31 cellular contexts compared by ENCODE assay signal in genomic region chr3:108329087-108329486, GRCh38. TPM values are rescaled to one million over a fixed set of nuclear protein-coding genes. Genes with fewer than 3 reads are reported as not detected.
A peak's percentile ranks its signal among the peaks of the same experiment; 100 is the strongest.
DNase-seq lines count a peak whose midpoint lies in the region; ATAC-seq and TF ChIP-seq lines count a peak whose summit lies in the region.
"Had no signal": no experiment of that assay in that cellular context is flagged by ENCODE, and none has a peak within 500 bp of the region (broad histone marks: within the 10 kb centered on the region; RNA-seq: fewer than 3 reads in every experiment).

No MANE protein-coding gene starts in this region.

- no peak for DNase-seq in activated CD4-positive, CD25-positive, alpha-beta regulatory T cell treated with anti-CD3 and anti-CD28 coated beads, Interleukin-2, amount 50 U/mL, for 72 hours
- peak; percentile 39 for DNase-seq in activated CD8-positive, alpha-beta T cell treated with anti-CD3 and anti-CD28 coated beads for 36 hours
- DNase-seq in epithelial cell of esophagus (ENCODE audit: low read depth) = peak; percentile 37
- DNase-seq in transverse colon = no peak
- no peak for DNase-seq in COLO668 (lab: John Stamatoyannopoulos, UW; ENCODE audit: unreplicated experiment)
- DNase-seq in stimulated activated naive CD4-positive, alpha-beta T cell (lab: John Stamatoyannopoulos, UW) = no peak
- DNase-seq: activated CD4-positive, alpha-beta T cell treated with anti-CD3 and anti-CD28 coated beads for 48 hours; CD8-positive, alpha-beta T cell; DMS153; GDM1; heart left ventricle; left cardiac atrium; NCI-H1417 treated with DMSO at 0.1 percent for 48 hours; NCI-H2107; NCI-H446; nucleus accumbens; PC-3; stimulated activated CD8-positive, alpha-beta memory T cell treated with anti-CD3 and anti-CD28 coated beads, Interleukin-4, amount 100 ng/mL, for 48 hours; substantia nigra had no signal

- peak; percentile 58 to 64 for ATAC-seq in activated CD4-positive, CD25-positive, alpha-beta regulatory T cell treated with anti-CD3 and anti-CD28 coated beads, Interleukin-2, amount 50 U/mL, for 24 hours
- peak; percentile 81 for ATAC-seq in activated CD8-positive, alpha-beta T cell treated with anti-CD3 and anti-CD28 coated beads for 36 hours
- ATAC-seq: CD8-positive, alpha-beta T cell; heart left ventricle; left cardiac atrium; PC-3; Right ventricle myocardium inferior had no signal

- no peak for TF ChIP-seq CTCF in HEK293 (tag by site-specific recombination; IDR thresholded peaks at IDR 0.05)
- no peak for TF ChIP-seq CTCF in activated CD8-positive, alpha-beta T cell treated with anti-CD3 and anti-CD28 coated beads for 36 hours (IDR thresholded peaks at IDR 0.05)
- no peak for TF ChIP-seq CTCF in epithelial cell of esophagus (IDR thresholded peaks at IDR 0.05; ENCODE audit: insufficient read depth, low read depth, low read length, missing control alignments)
- TF ChIP-seq CTCF in transverse colon (IDR thresholded peaks at IDR 0.05) = no peak

- peaks cover 32% of the 10 kb centered on the region for H3K4me1 Mint-ChIP-seq in activated CD8-positive, alpha-beta T cell treated with anti-CD3 and anti-CD28 coated beads for 36 hours (ENCODE audit: low read depth)
- H3K4me1 Mint-ChIP-seq: brain, memory B cell had no signal

- H3K27ac ChIP-seq in HEK293 (ENCODE audit: extremely low read depth, low read depth, low read length) = no peak overlapping the region
- no peak overlapping the region for H3K27ac ChIP-seq in transverse colon
- H3K27ac ChIP-seq: 22Rv1, heart left ventricle had no signal

- POLR2A ChIA-PET in HEK293 (lab: Yijun Ruan, JAX) = no interaction called here
- POLR2A ChIA-PET in activated CD8-positive, alpha-beta T cell treated with anti-CD3 and anti-CD28 coated beads for 36 hours (lab: Charles Lee) = no interaction called here

- no peak for TF ChIP-seq EP300 in transverse colon (IDR thresholded peaks at IDR 0.05; ENCODE audit: low read depth)

- peaks cover 5% of the 10 kb centered on the region for H3K36me3 Mint-ChIP-seq in activated CD8-positive, alpha-beta T cell treated with anti-CD3 and anti-CD28 coated beads for 36 hours (ENCODE audit: low read depth)
- H3K36me3 Mint-ChIP-seq: brain; CD8-positive, alpha-beta T cell had no signal

- H3K4me1 ChIP-seq in HEK293 (ENCODE audit: control insufficient read depth, insufficient read depth, low read length) = no peaks in the 10 kb centered on the region
- H3K4me1 ChIP-seq in transverse colon = no peaks in the 10 kb centered on the region
- H3K4me1 ChIP-seq: heart left ventricle had no signal

- WGBS in transverse colon (ENCODE audit: low coverage in 1 of 2), 2 donors = 11 to 25% methylated on average over 2 of the region's 2 CpGs

- H3K27me3 ChIP-seq in transverse colon = no peaks in the 10 kb centered on the region
- H3K27me3 ChIP-seq: heart left ventricle had no signal

- H3K4me3 ChIP-seq in HEK293 (ENCODE audit: low read depth, low read length) (no peak overlapping the region), epithelial cell of esophagus (ENCODE audit: low read length) (no peak overlapping the region), transverse colon (no peak overlapping the region)
- H3K4me3 ChIP-seq: heart left ventricle had no signal

- H3K36me3 ChIP-seq in HEK293 (ENCODE audit: control insufficient read depth in 2 of 2, insufficient read depth in 1 of 2, low read length in 2 of 2) (no peaks in the 10 kb centered on the region), transverse colon (no peaks in the 10 kb centered on the region)
- H3K36me3 ChIP-seq: heart left ventricle had no signal

- H3K27me3 Mint-ChIP-seq in activated CD8-positive, alpha-beta T cell treated with anti-CD3 and anti-CD28 coated beads for 36 hours = no peaks in the 10 kb centered on the region
- H3K27me3 Mint-ChIP-seq: memory B cell had no signal

- intact Hi-C loops in activated CD8-positive, alpha-beta T cell treated with anti-CD3 and anti-CD28 coated beads for 36 hours (cut with micrococcal nuclease) = loop anchor here (10.0 kb wide), 1 partner anchor 174 kb away; no protein-coding TSS in a partner anchor
- intact Hi-C loops in transverse colon (cut with DNase I; ENCODE audit: low total_unique reads) = no loop called here

- CTCF ChIA-PET in HEK293 (lab: Yijun Ruan, JAX) = no interaction called here
- CTCF ChIA-PET in activated CD8-positive, alpha-beta T cell treated with anti-CD3 and anti-CD28 coated beads for 36 hours (lab: Charles Lee) = interaction anchor here (0.7 kb wide), 1 partner anchor 149 kb away, joined by 3 read pairs; no protein-coding TSS in a partner anchor

- peak overlapping the region; percentile 74 for H3K27ac Mint-ChIP-seq in activated CD8-positive, alpha-beta T cell treated with anti-CD3 and anti-CD28 coated beads for 36 hours
- H3K27ac Mint-ChIP-seq: brain; CD8-positive, alpha-beta T cell; memory B cell had no signal

- in situ Hi-C loops in transverse colon (cut with MboI; ENCODE audit: low pct_ligation_motif_present in 1 of 4, low pct_unique_long_range_greater_than_20kb in 1 of 4, low sequenced_read_pairs in 3 of 4) = no loop called here

- H3K4me3 Mint-ChIP-seq in activated CD8-positive, alpha-beta T cell treated with anti-CD3 and anti-CD28 coated beads for 36 hours = no peak overlapping the region
- H3K4me3 Mint-ChIP-seq: brain; CD8-positive, alpha-beta T cell; memory B cell had no signal

- peaks cover 8% of the 10 kb centered on the region for H3K9me3 Mint-ChIP-seq in activated CD8-positive, alpha-beta T cell treated with anti-CD3 and anti-CD28 coated beads for 36 hours

- no peak for TF ChIP-seq POLR2A in transverse colon (IDR thresholded peaks at IDR 0.05)

- no peaks in the 10 kb centered on the region for H3K9me3 ChIP-seq in HEK293 (ENCODE audit: control insufficient read depth, insufficient read depth, low read depth, low read length)
- H3K9me3 ChIP-seq in transverse colon = no peaks in the 10 kb centered on the region
- H3K9me3 ChIP-seq: heart left ventricle had no signal

TF ChIP-seq in HEK293, 187 proteins besides CTCF, POLR2A, EP300 and RAD21:
- TF ChIP-seq ZNF677 (tag by site-specific recombination; IDR thresholded peaks at IDR 0.05) = no peak
- no peak for TF ChIP-seq ZNF660 (tag by site-specific recombination; IDR thresholded peaks at IDR 0.05)
- TF ChIP-seq KLF7 (tag by site-specific recombination; IDR thresholded peaks at IDR 0.05; ENCODE audit: borderline replicate concordance) = no peak
- TF ChIP-seq BCL6B (tag by site-specific recombination; IDR thresholded peaks at IDR 0.05) = peak; percentile 62
- TF ChIP-seq SETDB1 (IDR thresholded peaks at IDR 0.05; ENCODE audit: insufficient read length, low read length) = no peak
- no peak for TF ChIP-seq HOXA7 (CRISPR knock-in tag; IDR thresholded peaks at IDR 0.05; ENCODE audit: borderline replicate concordance)
- no peak for TF ChIP-seq ZBTB20 (tag by site-specific recombination; IDR thresholded peaks at IDR 0.05)

RNA-seq across cellular contexts. Expression of gene HHLA2, which starts 32.7 kb away (rescaled TPM):
- 1 to 10 TPM; 1.7 to 2.2 TPM for total RNA-seq in activated CD8-positive, alpha-beta T cell treated with anti-CD3 and anti-CD28 coated beads for 36 hours
- 100 to 1,000 TPM in 3 of 4 donors, 10 to 100 TPM in 1; 26.7 to 226 (median 204) TPM for total RNA-seq in transverse colon
- total RNA-seq: chondrocyte, fibroblast of villous mesenchyme, heart left ventricle, left cardiac atrium, MCF 10A, myocyte, PC-3, Right ventricle myocardium inferior, skeletal muscle tissue, ureter had no signal

Comparison
In these comparisons a context has a peak if more than half of its experiments do, and no peak if none do; other contexts are left out.
1. DNase-seq: peak in activated CD8-positive, alpha-beta T cell treated with anti-CD3 and anti-CD28 coated beads for 36 hours (single experiment) and epithelial cell of esophagus (single experiment); none in activated CD4-positive, CD25-positive, alpha-beta regulatory T cell treated with anti-CD3 and anti-CD28 coated beads, Interleukin-2, amount 50 U/mL, for 72 hours (single experiment), transverse colon (single experiment), COLO668 (single experiment) and stimulated activated naive CD4-positive, alpha-beta T cell (0 of 6).
2. RNA of gene HHLA2, which starts 32.7 kb away (total RNA-seq): 26.7 to 226 TPM in transverse colon; 1.7 to 2.2 TPM in activated CD8-positive, alpha-beta T cell treated with anti-CD3 and anti-CD28 coated beads for 36 hours; every median in the first group is over 4 times any median in the second.